ENCODE assay signal across 8 cellular contexts in genomic region chrX:152958524-152959465, GRCh38. TPM values are rescaled to one million over a fixed set of nuclear protein-coding genes. Genes with fewer than 3 reads are reported as not detected.
DNase-seq lines count a peak whose midpoint lies in the region; ATAC-seq, FAIRE-seq and TF ChIP-seq lines count a peak whose summit lies in the region.

No MANE protein-coding gene starts in this region.

- peak; percentile 86 to 95 for DNase-seq in NCI-H187 (lab: John Stamatoyannopoulos, UW)
- DNase-seq in T-helper 2 cell treated with Interferon-gamma antibody and Interleukin-4, amounts not matched to agents 5 μg/mL and 100 μg/mL, for 36 hours (ENCODE audit: low spot score): peak; percentile 84
- peak; percentile 72 for DNase-seq in astrocyte (ENCODE audit: low read depth)
- peak; percentile 73 for DNase-seq in hepatic stellate cell (ENCODE audit: low spot score)
- DNase-seq in renal cortical epithelial cell (ENCODE audit: low read depth): peak; percentile 70
- no peak for DNase-seq in GF-D8 (lab: John Stamatoyannopoulos, UW)

- no peak overlapping the region for H3K4me3 ChIP-seq in astrocyte (ENCODE audit: insufficient read depth, low read depth, low read length)

- no peaks in the 10 kb centered on the region for H3K27me3 Mint-ChIP-seq in T-helper 2 cell treated with Interferon-gamma antibody and Interleukin-4, amounts not matched to agents 5 μg/mL and 100 μg/mL, for 36 hours (ENCODE audit: low read depth)
- no peaks in the 10 kb centered on the region for H3K27me3 Mint-ChIP-seq in astrocyte (ENCODE audit: low read depth, unreplicated experiment)

- H3K4me3 Mint-ChIP-seq in T-helper 2 cell treated with Interferon-gamma antibody and Interleukin-4, amounts not matched to agents 5 μg/mL and 100 μg/mL, for 36 hours: peak overlapping the region; percentile 71
- peak overlapping the region; percentile 27 for H3K4me3 Mint-ChIP-seq in astrocyte (ENCODE audit: unreplicated experiment)

- peak overlapping the region; percentile 72 for H3K4me2 ChIP-seq in astrocyte (ENCODE audit: low read length)

- H3K79me2 ChIP-seq in astrocyte (ENCODE audit: insufficient read depth, low read length): no peaks in the 10 kb centered on the region

- no peaks in the 10 kb centered on the region for H3K9me3 Mint-ChIP-seq in T-helper 2 cell treated with Interferon-gamma antibody and Interleukin-4, amounts not matched to agents 5 μg/mL and 100 μg/mL, for 36 hours
- H3K9me3 Mint-ChIP-seq in astrocyte (ENCODE audit: unreplicated experiment): no peaks in the 10 kb centered on the region

- H3K27ac ChIP-seq in astrocyte (ENCODE audit: low read depth, low read length): peak overlapping the region; percentile 26

- no peaks in the 10 kb centered on the region for H3K27me3 ChIP-seq in astrocyte (ENCODE audit: insufficient read depth, low read length)

- H3K36me3 Mint-ChIP-seq in T-helper 2 cell treated with Interferon-gamma antibody and Interleukin-4, amounts not matched to agents 5 μg/mL and 100 μg/mL, for 36 hours (ENCODE audit: low read depth): peaks cover 2% of the 10 kb centered on the region
- no peaks in the 10 kb centered on the region for H3K36me3 Mint-ChIP-seq in astrocyte (ENCODE audit: low read depth, unreplicated experiment)

- FAIRE-seq in astrocyte (lab: Jason Lieb, UNC): peak; percentile 100

- peaks cover 3% of the 10 kb centered on the region for H3K4me1 ChIP-seq in astrocyte (ENCODE audit: insufficient read depth, low read length)

- H3K4me1 Mint-ChIP-seq in T-helper 2 cell treated with Interferon-gamma antibody and Interleukin-4, amounts not matched to agents 5 μg/mL and 100 μg/mL, for 36 hours (ENCODE audit: low read depth): peaks cover 3% of the 10 kb centered on the region
- no peaks in the 10 kb centered on the region for H3K4me1 Mint-ChIP-seq in astrocyte (ENCODE audit: low read depth, unreplicated experiment)

- H3K36me3 ChIP-seq in astrocyte (ENCODE audit: insufficient read depth, low read length): no peaks in the 10 kb centered on the region

- TF ChIP-seq CTCF in astrocyte (IDR thresholded peaks at IDR 0.05; ENCODE audit: insufficient read depth, low read depth, low read length): peak; percentile 72

- H2AFZ ChIP-seq in astrocyte (ENCODE audit: low read depth, low read length): peak overlapping the region; percentile 86

- ATAC-seq in GM18498 (IDR thresholded peaks at IDR 0.05; ENCODE audit: unreplicated experiment): peak; percentile 98
- ATAC-seq in HG02938 (IDR thresholded peaks at IDR 0.05; ENCODE audit: unreplicated experiment): peak; percentile 89

- H3K9ac ChIP-seq in astrocyte (ENCODE audit: low read length): peak overlapping the region; percentile 46

- no peaks in the 10 kb centered on the region for H3K9me3 ChIP-seq in astrocyte (ENCODE audit: insufficient read depth, low read depth, low read length)

- H3K27ac Mint-ChIP-seq in T-helper 2 cell treated with Interferon-gamma antibody and Interleukin-4, amounts not matched to agents 5 μg/mL and 100 μg/mL, for 36 hours: peak overlapping the region; percentile 85
- peak overlapping the region; percentile 72 for H3K27ac Mint-ChIP-seq in astrocyte (ENCODE audit: unreplicated experiment)

- no peaks in the 10 kb centered on the region for H4K20me1 ChIP-seq in astrocyte (ENCODE audit: insufficient read depth, low read length)

RNA-seq across cellular contexts. Expression of gene PNMA5, which starts 35.1 kb away (rescaled TPM):
- total RNA-seq in astrocyte (not detected in 2 replicates), renal cortical epithelial cell (not detected in 2 replicates)
